ENCODE assay signal across 8 cellular contexts in genomic region chr1:174998569-174999215, GRCh38. TPM values are rescaled to one million over a fixed set of nuclear protein-coding genes. Genes with fewer than 3 reads are reported as not detected.
DNase-seq lines count a peak whose midpoint lies in the region; ATAC-seq and TF ChIP-seq lines count a peak whose summit lies in the region.

No MANE protein-coding gene starts in this region.

- no peaks in the 10 kb centered on the region for H3K36me3 Mint-ChIP-seq in chondrocyte (ENCODE audit: low read depth)

- H3K9ac ChIP-seq in GM23248 = peak overlapping the region; percentile 97

- peaks cover 15% of the 10 kb centered on the region for H3F3A ChIP-seq in GM23248 (ENCODE audit: insufficient read depth)

- H3K4me2 ChIP-seq in GM23248 (ENCODE audit: unreplicated experiment) = peak overlapping the region; percentile 96

- H3K36me3 ChIP-seq in GM23248 (ENCODE audit: low read depth) = no peaks in the 10 kb centered on the region

- no peaks in the 10 kb centered on the region for H3K27me3 Mint-ChIP-seq in chondrocyte (ENCODE audit: low read depth)

- H3K9me3 ChIP-seq in GM23248 (ENCODE audit: low read depth) = no peaks in the 10 kb centered on the region

- no peaks in the 10 kb centered on the region for H3K9me3 Mint-ChIP-seq in chondrocyte (ENCODE audit: low read depth)

- H3K4me3 Mint-ChIP-seq in chondrocyte (ENCODE audit: unreplicated experiment) = no peak overlapping the region

- H3K79me2 ChIP-seq in GM23248 (ENCODE audit: insufficient read depth) = peaks cover 41% of the 10 kb centered on the region

- H3K9me2 ChIP-seq in GM23248 (ENCODE audit: insufficient read depth) = no peaks in the 10 kb centered on the region

- peak overlapping the region; percentile 98 for H3K27ac ChIP-seq in GM23248

- in situ Hi-C loops in GM23248 (cut with MboI) = loop anchor here (25.0 kb wide), 1 partner anchor 736 kb away; no protein-coding TSS in a partner anchor

- no peak overlapping the region for H3K27ac Mint-ChIP-seq in chondrocyte (ENCODE audit: unreplicated experiment)

- ATAC-seq in left lobe of liver = peak; percentile 45
- no peak for ATAC-seq in GM21576 (IDR thresholded peaks at IDR 0.05; ENCODE audit: unreplicated experiment)

- peak overlapping the region; percentile 94 for H2AFZ ChIP-seq in GM23248

- peak overlapping the region; percentile 80 for H3K4me3 ChIP-seq in GM23248

- H4K20me1 ChIP-seq in GM23248 (ENCODE audit: insufficient read depth) = no peaks in the 10 kb centered on the region

- peaks cover 39% of the 10 kb centered on the region for H3K4me1 Mint-ChIP-seq in chondrocyte (ENCODE audit: low read depth)

- 2 to 3% methylated on average over 19 of the region's 19 CpGs for WGBS in GM23248 (ENCODE audit: low coverage in 1 of 2, low lambda C conversion rate in 2 of 2, missing lambda C conversion rate in 2 of 2), 2 experiments

- no peaks in the 10 kb centered on the region for H3K27me3 ChIP-seq in GM23248 (replicated peaks; ENCODE audit: insufficient read depth)

- DNase-seq in DMS 273 treated with DMSO at 0.1 percent for 48 hours (lab: John Stamatoyannopoulos, UW) (peak; percentile 43), GM23248 (peak; percentile 71), NCI-H1417 (lab: John Stamatoyannopoulos, UW) (peak; percentile 79 to 92 (median 91)), SKM-1 treated with dmso at 0.1 percent for 144 hours (lab: John Stamatoyannopoulos, UW; ENCODE audit: unreplicated experiment) (peak; percentile 79), chondrocyte (ENCODE audit: low spot score) (no peak), left lobe of liver (ENCODE audit: low spot score) (peak; percentile 55)
- peak; percentile 40 for DNase-seq in stimulated activated CD8-positive, alpha-beta memory T cell treated with anti-CD3 and anti-CD28 coated beads, Interleukin-4, amount 100 ng/mL, for 48 hours

- peak; percentile 97 for TF ChIP-seq CTCF in chondrocyte (IDR thresholded peaks at IDR 0.05)

- peaks cover 41% of the 10 kb centered on the region for H3K4me1 ChIP-seq in GM23248 (ENCODE audit: insufficient read depth)

RNA-seq across cellular contexts. Expression of gene CACYBP, which starts 1.1 kb away (rescaled TPM):
- 71.3 and 84.8 TPM in 2 replicates for total RNA-seq in GM23248 (2014; rRNA removed; shearing (Covaris generic))
- 165 and 195 TPM in 2 replicates for polyA plus RNA-seq in GM23248 (2016; fragmentation: Nextera tagmentation; extraction: Ambion mirVana)
- total RNA-seq in chondrocyte (57.5 to 67.1 TPM (median 65.4 TPM) in 3 replicates), left lobe of liver (27.8 TPM)

RNA-seq across cellular contexts. Expression of gene MRPS14, which starts 24.5 kb away (rescaled TPM):
- total RNA-seq in GM23248 (2014; rRNA removed; shearing (Covaris generic)) = 7.5 and 19.6 TPM in 2 replicates
- 62.7 and 63.7 TPM in 2 replicates for polyA plus RNA-seq in GM23248 (2016; fragmentation: Nextera tagmentation; extraction: Ambion mirVana)
- total RNA-seq in chondrocyte (20.4 to 34.2 TPM (median 22.1 TPM) in 3 replicates), left lobe of liver (20.4 TPM)
